8 cellular contexts compared by ENCODE assay signal in genomic region chr2:128233790-128234395, GRCh38.
A peak's percentile ranks its signal among the peaks of the same experiment; 100 is the strongest.
DNase-seq lines count a peak whose midpoint lies in the region; ATAC-seq and TF ChIP-seq lines count a peak whose summit lies in the region.

No MANE protein-coding gene starts in this region.

- H3K4ac ChIP-seq in trophoblast cell (ENCODE audit: low read depth, low read length): no peak overlapping the region

- H2AFZ ChIP-seq in Loucy (ENCODE audit: low read length): peak overlapping the region; percentile 96
- H2AFZ ChIP-seq in trophoblast cell (ENCODE audit: insufficient read depth, low read length, poor library complexity): no peak overlapping the region

- DNase-seq in coronary artery (ENCODE audit: low spot score): no peak
- no peak for DNase-seq in trophoblast cell
- DNase-seq in NCI-H2081 treated with DMSO at 0.1 percent for 48 hours (lab: John Stamatoyannopoulos, UW): no peak
- no peak for DNase-seq in stimulated activated CD4-positive, alpha-beta T cell treated with anti-CD3 and anti-CD28 coated beads, Interleukin-2, amount 100 ng/mL, for 24 hours

- no peak overlapping the region for H2BK5ac ChIP-seq in trophoblast cell (ENCODE audit: low read depth, low read length, poor library complexity)

- no peak overlapping the region for H2BK120ac ChIP-seq in trophoblast cell (ENCODE audit: insufficient read depth, low read length, poor library complexity)

- H4K20me1 ChIP-seq in Loucy (ENCODE audit: insufficient read depth, low read length, poor library complexity, severe bottlenecking): no peaks in the 10 kb centered on the region

- H4K12ac ChIP-seq in trophoblast cell (ENCODE audit: low read depth, low read length): no peak overlapping the region

- peak; percentile 13 for ATAC-seq in GM19452 (IDR thresholded peaks at IDR 0.05; ENCODE audit: unreplicated experiment)
- no peak for ATAC-seq in HG02970 (IDR thresholded peaks at IDR 0.05; ENCODE audit: low FRiP score, unreplicated experiment)
- no peak for ATAC-seq in GM21529 (IDR thresholded peaks at IDR 0.05; ENCODE audit: unreplicated experiment)

- H2BK12ac ChIP-seq in trophoblast cell (ENCODE audit: low read length): no peak overlapping the region

- H3K4me2 ChIP-seq in Loucy (ENCODE audit: low read depth, low read length, poor library complexity, severe bottlenecking) (peak overlapping the region; percentile 89), trophoblast cell (ENCODE audit: low read length) (peak overlapping the region; percentile 33)

- no peak overlapping the region for H4K8ac ChIP-seq in trophoblast cell (ENCODE audit: low read depth, low read length)

- H3F3A ChIP-seq in Loucy (ENCODE audit: low read depth): no peaks in the 10 kb centered on the region

- H3K27ac ChIP-seq in coronary artery (no peak overlapping the region), trophoblast cell (ENCODE audit: low read depth, low read length) (no peak overlapping the region)

- H3K18ac ChIP-seq in trophoblast cell (ENCODE audit: low read length): no peak overlapping the region

- no peaks in the 10 kb centered on the region for H3K79me2 ChIP-seq in Loucy (ENCODE audit: insufficient read depth, low read length)
- H3K79me2 ChIP-seq in trophoblast cell (ENCODE audit: control insufficient read depth, insufficient read depth, low read length, poor library complexity): peaks cover 5% of the 10 kb centered on the region

- no peaks in the 10 kb centered on the region for H3K36me3 ChIP-seq in Loucy (ENCODE audit: insufficient read depth, low read length)
- H3K36me3 ChIP-seq in trophoblast cell (ENCODE audit: control insufficient read depth in 1 of 2, insufficient read depth in 2 of 2, low read length in 2 of 2): no peaks in the 10 kb centered on the region

- TF ChIP-seq CTCF in Loucy (conservative IDR thresholded peaks at IDR 0.05; ENCODE audit: low read length) (0 out of 2 replicates have a peak, but pooled peaks have one; percentile 6), coronary artery (IDR thresholded peaks at IDR 0.05) (no peak)

- H3K23ac ChIP-seq in trophoblast cell (ENCODE audit: low read length): no peak overlapping the region

- H3K9ac ChIP-seq in Loucy (ENCODE audit: low read depth, low read length, poor library complexity, severe bottlenecking): peak overlapping the region; percentile 65
- no peak overlapping the region for H3K9ac ChIP-seq in trophoblast cell (ENCODE audit: low read length)

- H2AK5ac ChIP-seq in trophoblast cell (ENCODE audit: low read length): no peak overlapping the region

- H3K9me2 ChIP-seq in Loucy (replicated peaks; ENCODE audit: low read depth, low read length): no peaks in the 10 kb centered on the region

- H3K4me1 ChIP-seq in Loucy (ENCODE audit: insufficient read depth, low read length, poor library complexity, severe bottlenecking): no peaks in the 10 kb centered on the region
- H3K4me1 ChIP-seq in trophoblast cell (ENCODE audit: control insufficient read depth in 1 of 2, insufficient read depth in 2 of 2, low read length in 2 of 2): peaks cover 4% of the 10 kb centered on the region in 2 experiments

- no peak overlapping the region for H3K14ac ChIP-seq in trophoblast cell (ENCODE audit: low read length)

- H4K91ac ChIP-seq in trophoblast cell (ENCODE audit: low read depth, low read length): no peak overlapping the region

- WGBS in trophoblast cell (ENCODE audit: extremely low coverage, insufficient coverage, insufficient read length): no CpG with 5 or more reads among the region's 11 CpGs

- H3K9me3 ChIP-seq in Loucy (ENCODE audit: insufficient read depth, low read depth, low read length) (no peaks in the 10 kb centered on the region), trophoblast cell (ENCODE audit: insufficient read depth, low read depth, low read length) (peaks cover 2% of the 10 kb centered on the region)

- peaks cover 4% of the 10 kb centered on the region for H3K27me3 ChIP-seq in Loucy (ENCODE audit: insufficient read depth, low read length, poor library complexity, severe bottlenecking)
- no peaks in the 10 kb centered on the region for H3K27me3 ChIP-seq in trophoblast cell (ENCODE audit: insufficient read depth, low read length)

- H3K4me3 ChIP-seq in Loucy (ENCODE audit: low read length, poor library complexity, severe bottlenecking) (peak overlapping the region; percentile 77), coronary artery (peak overlapping the region; percentile 69), trophoblast cell (ENCODE audit: low read depth, low read length) (no peak overlapping the region)

- no peaks in the 10 kb centered on the region for H3K79me1 ChIP-seq in trophoblast cell (ENCODE audit: low read length)
